Comparison of ENCODE assay signal across 19 cellular contexts in genomic region chr11:12507391-12507790, GRCh38.
DNase-seq lines count a peak whose midpoint lies in the region; ATAC-seq and TF ChIP-seq lines count a peak whose summit lies in the region.
"Had no signal": no experiment of that assay in that cellular context is flagged by ENCODE, and none has a peak within 500 bp of the region (broad histone marks: within the 10 kb centered on the region; RNA-seq: fewer than 3 reads in every experiment).

No MANE protein-coding gene starts in this region.

- H3K9me3 ChIP-seq in esophagus muscularis mucosa (no peaks in the 10 kb centered on the region), neuronal stem cell (replicated peaks in 1 of 2; ENCODE audit: control insufficient read depth in 2 of 2, insufficient read depth in 1 of 2, low read depth in 1 of 2, low read length in 2 of 2) (no peaks in the 10 kb centered on the region), tibial artery (no peaks in the 10 kb centered on the region)
- H3K9me3 ChIP-seq: mucosa of descending colon, psoas muscle had no signal

- H3K4ac ChIP-seq in neuronal stem cell (ENCODE audit: low read length) = no peak overlapping the region

- peak overlapping the region; percentile 42 to 55 (median 51) for H3K27ac ChIP-seq in esophagus muscularis mucosa (replicated peaks in 1 of 4)
- H3K27ac ChIP-seq in neuronal stem cell (replicated peaks; ENCODE audit: low read length) = no peak overlapping the region
- H3K27ac ChIP-seq in tibial artery = peak overlapping the region; percentile 8 to 30
- H3K27ac ChIP-seq: WERI-Rb-1 had no signal

- H2AK5ac ChIP-seq in neuronal stem cell (ENCODE audit: low read depth, low read length) = no peak overlapping the region

- no peak for ATAC-seq in HG03097 (IDR thresholded peaks at IDR 0.05; ENCODE audit: low FRiP score, unreplicated experiment)
- ATAC-seq: activated T-cell treated with anti-CD3 and anti-CD28 coated beads, Interleukin-2, amount 50 U/mL, for 4 hours; mucosa of descending colon had no signal

- no peak overlapping the region for H3K23ac ChIP-seq in neuronal stem cell (ENCODE audit: low read depth, low read length, poor library complexity)

- no peak overlapping the region for H4K91ac ChIP-seq in neuronal stem cell (ENCODE audit: low read depth, low read length, poor library complexity)

- DNase-seq in HFFc6 (no peak), esophagus muscularis mucosa (ENCODE audit: extremely low spot score) (peak; percentile 91), neuronal stem cell (ENCODE audit: low spot score) (no peak), tibial artery (no peak)
- DNase-seq in stimulated activated CD4-positive, alpha-beta T cell treated with anti-CD3 and anti-CD28 coated beads, Interleukin-4, amount 100 ng/mL, for 4 hours = no peak
- DNase-seq in activated T-cell treated with anti-CD3 and anti-CD28 coated beads, Interleukin-2, amount 50 U/mL, for 24 hours = no peak
- DNase-seq: activated CD4-positive, alpha-beta T cell treated with anti-CD3 and anti-CD28 coated beads for 48 hours; activated gamma-delta T cell treated with Interleukin-2 at 50 U/mL for 16 hours; activated T-cell treated with anti-CD3 and anti-CD28 coated beads, Interleukin-2, amount 50 U/mL, for 4 hours; islet precursor cell; NCI-H1048; NCI-H1694 treated with DMSO at 0.1 percent for 48 hours; NCI-H524; psoas muscle; T1000; WERI-Rb-1 had no signal

- no peak for TF ChIP-seq EP300 in esophagus muscularis mucosa (IDR thresholded peaks at IDR 0.05)

- H3K9me3 Mint-ChIP-seq in HFFc6 = no peaks in the 10 kb centered on the region
- no peaks in the 10 kb centered on the region for H3K9me3 Mint-ChIP-seq in activated T-cell treated with anti-CD3 and anti-CD28 coated beads, Interleukin-2, amount 50 U/mL, for 24 hours
- H3K9me3 Mint-ChIP-seq: activated T-cell treated with anti-CD3 and anti-CD28 coated beads, Interleukin-2, amount 50 U/mL, for 4 hours; central memory CD8-positive, alpha-beta T cell had no signal

- H3K4me3 ChIP-seq in esophagus muscularis mucosa = no peak overlapping the region
- H3K4me3 ChIP-seq in neuronal stem cell (ENCODE audit: low read length in 2 of 2) = no peak overlapping the region
- no peak overlapping the region for H3K4me3 ChIP-seq in tibial artery
- H3K4me3 ChIP-seq: mucosa of descending colon, psoas muscle had no signal

- no peak overlapping the region for H3K14ac ChIP-seq in neuronal stem cell (ENCODE audit: low read length)

- no peak overlapping the region for H2BK5ac ChIP-seq in neuronal stem cell (ENCODE audit: low read length)

- TF ChIP-seq POLR2A in esophagus muscularis mucosa (IDR thresholded peaks at IDR 0.05; ENCODE audit: low read depth) = no peak

- H3K36me3 ChIP-seq in esophagus muscularis mucosa = peaks cover 12 to 61% (median 33%) of the 10 kb centered on the region in 4 donors
- peaks cover 0 to 3% of the 10 kb centered on the region in 2 donors for H3K36me3 ChIP-seq in neuronal stem cell (replicated peaks in 1 of 2; ENCODE audit: control insufficient read depth in 2 of 2, insufficient read depth in 2 of 2, low read length in 2 of 2)
- H3K36me3 ChIP-seq in tibial artery = peaks cover 21 to 43% (median 22%) of the 10 kb centered on the region in 3 donors
- H3K36me3 ChIP-seq: WERI-Rb-1 had no signal

- no peak overlapping the region for H2AFZ ChIP-seq in neuronal stem cell (ENCODE audit: low read length)

- intact Hi-C loops in esophagus muscularis mucosa (cut with DNase I) (loop anchor here (10.0 kb wide), 1 partner anchor 157 kb away; no protein-coding TSS in a partner anchor), tibial artery (cut with DNase I; ENCODE audit: low total_unique reads) (no loop called here)

- no peak overlapping the region for H3K9ac ChIP-seq in neuronal stem cell (ENCODE audit: low read depth, low read length, poor library complexity)

- peak overlapping the region; percentile 49 for H4K8ac ChIP-seq in neuronal stem cell (ENCODE audit: low read depth, low read length)

- H3K18ac ChIP-seq in neuronal stem cell (ENCODE audit: low read length) = peak overlapping the region; percentile 40

- H3K27me3 ChIP-seq in esophagus muscularis mucosa = no peaks in the 10 kb centered on the region
- H3K27me3 ChIP-seq in neuronal stem cell (ENCODE audit: control insufficient read depth in 3 of 3, insufficient read depth in 3 of 3, low read depth in 1 of 3, low read length in 3 of 3) = no peaks in the 10 kb centered on the region
- no peaks in the 10 kb centered on the region for H3K27me3 ChIP-seq in tibial artery

- no peak overlapping the region for H3K4me2 ChIP-seq in neuronal stem cell (ENCODE audit: insufficient read depth, low read length, poor library complexity, severe bottlenecking)

- H2BK15ac ChIP-seq in neuronal stem cell (ENCODE audit: low read length) = no peak overlapping the region

- peaks cover 31% of the 10 kb centered on the region for H3K36me3 Mint-ChIP-seq in HFFc6 (ENCODE audit: low read depth)
- no peaks in the 10 kb centered on the region for H3K36me3 Mint-ChIP-seq in activated T-cell treated with anti-CD3 and anti-CD28 coated beads, Interleukin-2, amount 50 U/mL, for 24 hours (ENCODE audit: low read depth)

- H3K4me1 Mint-ChIP-seq in HFFc6 (ENCODE audit: low read depth) = peaks cover 17% of the 10 kb centered on the region
- H3K4me1 Mint-ChIP-seq in activated T-cell treated with anti-CD3 and anti-CD28 coated beads, Interleukin-2, amount 50 U/mL, for 24 hours (ENCODE audit: low read depth) = no peaks in the 10 kb centered on the region
- H3K4me1 Mint-ChIP-seq: central memory CD8-positive, alpha-beta T cell had no signal

- no peak overlapping the region for H2BK120ac ChIP-seq in neuronal stem cell (ENCODE audit: low read depth, low read length)

- H3K27ac Mint-ChIP-seq in HFFc6 = peak overlapping the region; percentile 84
- H3K27ac Mint-ChIP-seq in activated T-cell treated with anti-CD3 and anti-CD28 coated beads, Interleukin-2, amount 50 U/mL, for 24 hours = no peak overlapping the region

- peak overlapping the region; percentile 75; the same call in 1 of the 2 replicates for H3K4me3 Mint-ChIP-seq in HFFc6
- H3K4me3 Mint-ChIP-seq in activated T-cell treated with anti-CD3 and anti-CD28 coated beads, Interleukin-2, amount 50 U/mL, for 24 hours = no peak overlapping the region
- H3K4me3 Mint-ChIP-seq: activated T-cell treated with anti-CD3 and anti-CD28 coated beads, Interleukin-2, amount 50 U/mL, for 4 hours; central memory CD8-positive, alpha-beta T cell had no signal

- TF ChIP-seq CTCF in HFFc6 (IDR thresholded peaks at IDR 0.05) = no peak
- no peak for TF ChIP-seq CTCF in esophagus muscularis mucosa (IDR thresholded peaks at IDR 0.05)
- no peak for TF ChIP-seq CTCF in tibial artery (IDR thresholded peaks at IDR 0.05)

- no peak overlapping the region for H2BK12ac ChIP-seq in neuronal stem cell (ENCODE audit: low read length)

- 57% methylated on average over 4 of the region's 4 CpGs for WGBS in esophagus muscularis mucosa
- no CpG with 5 or more reads among the region's 4 CpGs for WGBS in neuronal stem cell (ENCODE audit: extremely low coverage in 2 of 2, insufficient read length in 2 of 2, insufficient replicate concordance in 1 of 2), 2 donors

- H3K79me1 ChIP-seq in neuronal stem cell (ENCODE audit: low read depth, low read length) = no peaks in the 10 kb centered on the region

- H3K4me1 ChIP-seq in esophagus muscularis mucosa (peaks cover 12 to 71% (median 52%) of the 10 kb centered on the region in 4 donors), neuronal stem cell (ENCODE audit: control insufficient read depth in 2 of 2, insufficient read depth in 1 of 2, low read depth in 1 of 2, low read length in 2 of 2) (peaks cover 3% of the 10 kb centered on the region in 2 donors), tibial artery (peaks cover 0 to 42% (median 11%) of the 10 kb centered on the region in 4 donors)

- peaks cover 3% of the 10 kb centered on the region; the same call in 1 of the 2 replicates for H3K27me3 Mint-ChIP-seq in HFFc6 (ENCODE audit: insufficient read depth)
- H3K27me3 Mint-ChIP-seq in activated T-cell treated with anti-CD3 and anti-CD28 coated beads, Interleukin-2, amount 50 U/mL, for 24 hours = no peaks in the 10 kb centered on the region
